Comparison of ENCODE assay signal across 12 cellular contexts in genomic region chr6:79246891-79247290, GRCh38. TPM values are rescaled to one million over a fixed set of nuclear protein-coding genes. Genes with fewer than 3 reads are reported as not detected.
DNase-seq lines count a peak whose midpoint lies in the region; ATAC-seq and TF ChIP-seq lines count a peak whose summit lies in the region.
"Had no signal": no experiment of that assay in that cellular context is flagged by ENCODE, and none has a peak within 500 bp of the region (broad histone marks: within the 10 kb centered on the region; RNA-seq: fewer than 3 reads in every experiment).

No MANE protein-coding gene starts in this region.

- TF ChIP-seq CTCF in activated CD8-positive, alpha-beta T cell treated with anti-CD3 and anti-CD28 coated beads for 36 hours (IDR thresholded peaks at IDR 0.05) = no peak

- ATAC-seq in GM18505 (IDR thresholded peaks at IDR 0.05; ENCODE audit: unreplicated experiment) = peak; percentile 68
- peak; percentile 78 for ATAC-seq in GM19467 (IDR thresholded peaks at IDR 0.05; ENCODE audit: unreplicated experiment)
- ATAC-seq in HG02884 (IDR thresholded peaks at IDR 0.05; ENCODE audit: unreplicated experiment) = peak; percentile 79
- ATAC-seq in HG03521 (IDR thresholded peaks at IDR 0.05; ENCODE audit: unreplicated experiment) = peak; percentile 84
- no peak for ATAC-seq in activated CD8-positive, alpha-beta T cell treated with anti-CD3 and anti-CD28 coated beads for 36 hours
- ATAC-seq: K562 had no signal

- no peaks in the 10 kb centered on the region for H3K4me1 ChIP-seq in mesendoderm (ENCODE audit: control insufficient read depth, low read depth, low read length)

- no peak overlapping the region for H2BK15ac ChIP-seq in mesendoderm (replicated peaks; ENCODE audit: low read depth)

- H3K27me3 ChIP-seq in mesendoderm (ENCODE audit: insufficient read depth, low read length, poor library complexity) = no peaks in the 10 kb centered on the region

- no peak overlapping the region for H3K56ac ChIP-seq in mesendoderm (ENCODE audit: low read length)

- no peak overlapping the region for H3K4me2 ChIP-seq in mesendoderm (ENCODE audit: low read length)

- H3K79me1 ChIP-seq in mesendoderm (ENCODE audit: low read length) = no peaks in the 10 kb centered on the region

- no peak overlapping the region for H3K4me3 ChIP-seq in mesendoderm (ENCODE audit: low read length)
- H3K4me3 ChIP-seq: K562 had no signal

- TF ChIP-seq POLR2A in GM18505 (IDR thresholded peaks at IDR 0.05; ENCODE audit: borderline replicate concordance, extremely low read depth, insufficient read depth, insufficient read length) = no peak

- H3K18ac ChIP-seq in mesendoderm (ENCODE audit: low read length) = no peak overlapping the region

- peaks cover 1% of the 10 kb centered on the region for H3K27me3 Mint-ChIP-seq in activated CD8-positive, alpha-beta T cell treated with anti-CD3 and anti-CD28 coated beads for 36 hours

- no peak overlapping the region for H2AK5ac ChIP-seq in mesendoderm (ENCODE audit: low read length)

- POLR2A ChIA-PET in activated CD8-positive, alpha-beta T cell treated with anti-CD3 and anti-CD28 coated beads for 36 hours (lab: Charles Lee) = no interaction called here

- H3K36me3 ChIP-seq in mesendoderm (ENCODE audit: control insufficient read depth, insufficient read depth, low read length) = no peaks in the 10 kb centered on the region

- no peak overlapping the region for H2BK5ac ChIP-seq in mesendoderm (ENCODE audit: low read length)

- no peak overlapping the region for H3K27ac Mint-ChIP-seq in activated CD8-positive, alpha-beta T cell treated with anti-CD3 and anti-CD28 coated beads for 36 hours

- H4K8ac ChIP-seq in mesendoderm (ENCODE audit: low read depth, low read length) = no peak overlapping the region

- no peaks in the 10 kb centered on the region for H3K79me2 ChIP-seq in mesendoderm (ENCODE audit: control insufficient read depth, insufficient read depth, low read length)

- no peak overlapping the region for H3K9ac ChIP-seq in mesendoderm (ENCODE audit: low read length)

- intact Hi-C loops in activated CD8-positive, alpha-beta T cell treated with anti-CD3 and anti-CD28 coated beads for 36 hours (cut with micrococcal nuclease) = no loop called here

- no peak overlapping the region for H3K4ac ChIP-seq in mesendoderm (ENCODE audit: low read depth, low read length)

- CTCF ChIA-PET in activated CD8-positive, alpha-beta T cell treated with anti-CD3 and anti-CD28 coated beads for 36 hours (lab: Charles Lee) = no interaction called here

- H3K4me1 Mint-ChIP-seq in activated CD8-positive, alpha-beta T cell treated with anti-CD3 and anti-CD28 coated beads for 36 hours (ENCODE audit: low read depth) = no peaks in the 10 kb centered on the region

- no peak overlapping the region for H3K23ac ChIP-seq in mesendoderm (ENCODE audit: low read length)

- H4K5ac ChIP-seq in mesendoderm (ENCODE audit: low read length) = no peak overlapping the region

- no peaks in the 10 kb centered on the region for H3K9me3 Mint-ChIP-seq in activated CD8-positive, alpha-beta T cell treated with anti-CD3 and anti-CD28 coated beads for 36 hours

- no peaks in the 10 kb centered on the region for H3K36me3 Mint-ChIP-seq in activated CD8-positive, alpha-beta T cell treated with anti-CD3 and anti-CD28 coated beads for 36 hours (ENCODE audit: low read depth)

- H3K27ac ChIP-seq in mesendoderm (ENCODE audit: low read depth, low read length) = no peak overlapping the region

- DNase-seq in medulla oblongata (ENCODE audit: extremely low spot score) (no peak), mesendoderm (no peak), D341Med (ENCODE audit: low spot score) (no peak)
- DNase-seq in activated CD8-positive, alpha-beta T cell treated with anti-CD3 and anti-CD28 coated beads for 36 hours = no peak
- DNase-seq: kidney, NCI-H345 had no signal

- no peak overlapping the region for H3K4me3 Mint-ChIP-seq in activated CD8-positive, alpha-beta T cell treated with anti-CD3 and anti-CD28 coated beads for 36 hours
- H3K4me3 Mint-ChIP-seq: neural crest cell had no signal

- no peak overlapping the region for H2BK120ac ChIP-seq in mesendoderm (ENCODE audit: low read depth, low read length)

RNA-seq across cellular contexts. Expression of gene HMGN3, which starts 12.4 kb away (rescaled TPM):
- 229 TPM for polyA plus RNA-seq in mesendoderm (2013, experiment 1 of 2)
- polyA plus RNA-seq in mesendoderm (2013, experiment 2 of 2) = 228 TPM
- total RNA-seq in activated CD8-positive, alpha-beta T cell treated with anti-CD3 and anti-CD28 coated beads for 36 hours = 10 to 100 TPM; 45.6 to 49.4 TPM
